10 cellular contexts compared by ENCODE assay signal in the genomic region with DNA sequence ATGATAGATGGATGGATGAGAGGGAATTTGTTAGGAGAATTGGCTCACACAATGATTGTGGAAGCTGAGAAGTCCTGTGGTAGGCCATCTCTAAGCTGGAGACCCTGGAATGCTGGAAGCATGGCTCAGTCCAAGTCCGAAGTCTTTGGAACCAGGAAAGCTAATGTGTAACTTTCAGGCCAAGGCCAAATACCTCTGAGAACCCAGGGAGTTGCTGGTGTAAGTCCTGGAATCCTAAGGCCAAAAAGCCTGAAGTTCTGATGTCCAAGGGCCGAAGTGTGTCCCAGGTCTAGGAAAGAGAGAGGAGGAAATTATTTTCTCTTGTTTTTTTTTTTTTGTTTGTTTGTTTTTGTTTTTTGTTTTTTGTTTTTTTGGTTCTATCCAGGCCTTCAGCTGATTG.
"Had no signal": no experiment of that assay in that cellular context is flagged by ENCODE, and none has a peak within 500 bp of the region (broad histone marks: within the 10 kb centered on the region; RNA-seq: fewer than 3 reads in every experiment).

No MANE protein-coding gene starts in this region.

- H3K4me3 ChIP-seq: GM23248, GM23338, HAP-1 had no signal

- H3K9me3 ChIP-seq: HAP-1 had no signal

- FAIRE-seq: H54 had no signal

- H3K27ac ChIP-seq: GM23248 had no signal

- H3K9ac ChIP-seq: GM23248 had no signal

- ATAC-seq: GM23338, HCT116 had no signal

- H2AFZ ChIP-seq: GM23248, GM23338 had no signal

- H3K4me1 ChIP-seq: HAP-1 had no signal

- DNase-seq: GM23248, GOT3, H7, H9, HCEC 1CT, HFFc6 had no signal

- H3K4me2 ChIP-seq: GM23338 had no signal

- H3K36me3 ChIP-seq: HAP-1 had no signal
